In the genomic region with DNA sequence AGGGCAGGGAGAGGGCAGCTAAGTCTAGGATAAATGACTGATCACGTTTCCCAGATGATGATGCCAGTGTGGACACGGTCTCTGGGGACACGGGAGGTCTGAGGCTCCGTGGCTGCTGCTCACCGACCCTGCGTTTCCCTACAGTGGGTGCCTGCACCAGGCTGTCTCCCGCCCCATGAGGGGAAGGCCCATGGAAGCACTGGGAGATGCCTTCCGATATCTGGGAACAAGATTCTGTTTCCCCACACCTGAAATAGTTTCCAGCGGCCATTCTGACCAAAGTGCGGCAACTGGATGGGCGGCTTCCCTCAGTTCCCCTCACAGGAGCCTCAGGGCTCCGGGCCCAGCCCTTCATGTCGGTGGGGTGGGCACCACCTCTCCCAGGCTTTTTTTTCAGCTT, we compare ENCODE assay signal across 19 cellular contexts.
DNase-seq lines count a peak whose midpoint lies in the region; ATAC-seq and TF ChIP-seq lines count a peak whose summit lies in the region.
"Had no signal": no experiment of that assay in that cellular context is flagged by ENCODE, and none has a peak within 500 bp of the region (broad histone marks: within the 10 kb centered on the region; RNA-seq: fewer than 3 reads in every experiment).

No MANE protein-coding gene starts in this region.

- H3K27me3 ChIP-seq in H7 (ENCODE audit: control insufficient read depth, insufficient read depth, low read length): no peaks in the 10 kb centered on the region
- H3K27me3 ChIP-seq in upper lobe of right lung: no peaks in the 10 kb centered on the region
- no peaks in the 10 kb centered on the region for H3K27me3 ChIP-seq in prostate gland (replicated peaks; ENCODE audit: insufficient read depth)
- H3K27me3 ChIP-seq in testis: no peaks in the 10 kb centered on the region
- H3K27me3 ChIP-seq: SJCRH30 had no signal

- TF ChIP-seq POLR2A in prostate gland (IDR thresholded peaks at IDR 0.05): no peak
- no peak for TF ChIP-seq POLR2A in testis (IDR thresholded peaks at IDR 0.05)

- no peak for TF ChIP-seq CTCF in upper lobe of right lung (IDR thresholded peaks at IDR 0.05)
- TF ChIP-seq CTCF in prostate gland (IDR thresholded peaks at IDR 0.05): no peak
- TF ChIP-seq CTCF in testis (IDR thresholded peaks at IDR 0.05): no peak

- H3K27ac ChIP-seq in upper lobe of right lung (no peak overlapping the region), prostate gland (no peak overlapping the region), testis (no peak overlapping the region)
- H3K27ac ChIP-seq: KMS-11, SJCRH30 had no signal

- intact Hi-C loops in upper lobe of right lung (cut with DNase I) (no loop called here), prostate gland (cut with DNase I) (no loop called here), testis (cut with DNase I; ENCODE audit: low total_unique reads) (no loop called here)

- CTCF ChIA-PET in HEK293T (lab: Yijun Ruan, JAX): no interaction called here

- DNase-seq in activated CD8-positive, alpha-beta memory T cell treated with anti-CD3 and anti-CD28 coated beads for 24 hours: peak; percentile 26
- DNase-seq in activated CD8-positive, alpha-beta memory T cell treated with anti-CD3 and anti-CD28 coated beads, Interleukin-2, amount 50 U/mL, for 4 hours: no peak
- DNase-seq in H7 (peak; percentile 28), left lobe of liver (ENCODE audit: low spot score) (peak; percentile 44), upper lobe of right lung (peak; percentile 46), prostate gland (ENCODE audit: low spot score) (no peak), HEK293T (ENCODE audit: extremely low spot score) (no peak), testis (no peak)
- DNase-seq: 8988T, DMS 273 treated with DMSO at 0.1 percent for 48 hours, MV-4-11, NCI-H187, NCI-H2107, NCI-H2227 treated with DMSO at 0.1 percent for 48 hours, NCI-H524, RPMI8226, SJCRH30 had no signal

- no peaks in the 10 kb centered on the region for H3K36me3 ChIP-seq in H7 (replicated peaks; ENCODE audit: control insufficient read depth, insufficient read depth, low read length)
- no peaks in the 10 kb centered on the region for H3K36me3 ChIP-seq in upper lobe of right lung
- no peaks in the 10 kb centered on the region for H3K36me3 ChIP-seq in prostate gland
- H3K36me3 ChIP-seq in testis (ENCODE audit: low read depth, missing control alignments): no peaks in the 10 kb centered on the region
- H3K36me3 ChIP-seq: SJCRH30 had no signal

- ATAC-seq in left lobe of liver (no peak), upper lobe of right lung (no peak)
- ATAC-seq: GM23338 had no signal

- no peaks in the 10 kb centered on the region for H3K9me3 ChIP-seq in upper lobe of right lung
- no peaks in the 10 kb centered on the region for H3K9me3 ChIP-seq in prostate gland
- no peaks in the 10 kb centered on the region for H3K9me3 ChIP-seq in testis
- H3K9me3 ChIP-seq: SJCRH30 had no signal

- WGBS in prostate gland: 84% methylated on average over 13 of the region's 13 CpGs
- WGBS in testis, 2 donors: 82 to 86% methylated on average over 13 of the region's 13 CpGs

- POLR2A ChIA-PET in HEK293T (lab: Yijun Ruan, JAX): no interaction called here

- no peaks in the 10 kb centered on the region for H3K4me1 ChIP-seq in upper lobe of right lung
- no peaks in the 10 kb centered on the region for H3K4me1 ChIP-seq in prostate gland (replicated peaks)
- no peaks in the 10 kb centered on the region for H3K4me1 ChIP-seq in testis

- H3K4me3 ChIP-seq in H7 (ENCODE audit: insufficient read depth, low read depth, low read length) (no peak overlapping the region), upper lobe of right lung (no peak overlapping the region), prostate gland (no peak overlapping the region), testis (no peak overlapping the region)
- H3K4me3 ChIP-seq: GM23338, SJCRH30 had no signal

TF ChIP-seq in HEK293T, 16 proteins besides CTCF, POLR2A, EP300 and RAD21:
- TF ChIP-seq CTBP1 (IDR thresholded peaks at IDR 0.05; ENCODE audit: borderline replicate concordance) (no peak), HDGF (IDR thresholded peaks at IDR 0.05; ENCODE audit: borderline replicate concordance) (no peak), ELF4 (IDR thresholded peaks at IDR 0.05) (no peak), ZNF384 (IDR thresholded peaks at IDR 0.05) (no peak), ARNT (IDR thresholded peaks at IDR 0.05) (no peak), BHLHE40 (IDR thresholded peaks at IDR 0.05; ENCODE audit: borderline replicate concordance) (no peak), L3MBTL2 (conservative IDR thresholded peaks at IDR 0.05) (no peak), FOXA1 (IDR thresholded peaks at IDR 0.05) (no peak), SUZ12 (IDR thresholded peaks at IDR 0.05) (no peak), TARDBP (IDR thresholded peaks at IDR 0.05) (no peak), FOXM1 (IDR thresholded peaks at IDR 0.05; ENCODE audit: borderline replicate concordance) (no peak), LEF1 (IDR thresholded peaks at IDR 0.05; ENCODE audit: borderline replicate concordance) (no peak), NFRKB (IDR thresholded peaks at IDR 0.05) (no peak), FOXK2 (IDR thresholded peaks at IDR 0.05) (no peak)
- TF ChIP-seq, protein P1, sequence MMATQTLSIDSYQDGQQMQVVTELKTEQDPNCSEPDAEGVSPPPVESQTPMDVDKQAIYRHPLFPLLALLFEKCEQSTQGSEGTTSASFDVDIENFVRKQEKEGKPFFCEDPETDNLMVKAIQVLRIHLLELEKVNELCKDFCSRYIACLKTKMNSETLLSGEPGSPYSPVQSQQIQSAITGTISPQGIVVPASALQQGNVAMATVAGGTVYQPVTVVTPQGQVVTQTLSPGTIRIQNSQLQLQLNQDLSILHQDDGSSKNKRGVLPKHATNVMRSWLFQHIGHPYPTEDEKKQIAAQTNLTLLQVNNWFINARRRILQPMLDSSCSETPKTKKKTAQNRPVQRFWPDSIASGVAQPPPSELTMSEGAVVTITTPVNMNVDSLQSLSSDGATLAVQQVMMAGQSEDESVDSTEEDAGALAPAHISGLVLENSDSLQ (IDR thresholded peaks at IDR 0.05): no peak

Comparison
In these comparisons a context has a peak if more than half of its experiments do, and no peak if none do; other contexts are left out.
1. DNase-seq: peak in activated CD8-positive, alpha-beta memory T cell treated with anti-CD3 and anti-CD28 coated beads for 24 hours (single experiment), H7 (single experiment), left lobe of liver (single experiment) and upper lobe of right lung (single experiment); none in activated CD8-positive, alpha-beta memory T cell treated with anti-CD3 and anti-CD28 coated beads, Interleukin-2, amount 50 U/mL, for 4 hours (single experiment), prostate gland (single experiment), HEK293T (single experiment) and testis (single experiment).